Comparison of ENCODE assay signal across 8 cellular contexts in the genomic region with DNA sequence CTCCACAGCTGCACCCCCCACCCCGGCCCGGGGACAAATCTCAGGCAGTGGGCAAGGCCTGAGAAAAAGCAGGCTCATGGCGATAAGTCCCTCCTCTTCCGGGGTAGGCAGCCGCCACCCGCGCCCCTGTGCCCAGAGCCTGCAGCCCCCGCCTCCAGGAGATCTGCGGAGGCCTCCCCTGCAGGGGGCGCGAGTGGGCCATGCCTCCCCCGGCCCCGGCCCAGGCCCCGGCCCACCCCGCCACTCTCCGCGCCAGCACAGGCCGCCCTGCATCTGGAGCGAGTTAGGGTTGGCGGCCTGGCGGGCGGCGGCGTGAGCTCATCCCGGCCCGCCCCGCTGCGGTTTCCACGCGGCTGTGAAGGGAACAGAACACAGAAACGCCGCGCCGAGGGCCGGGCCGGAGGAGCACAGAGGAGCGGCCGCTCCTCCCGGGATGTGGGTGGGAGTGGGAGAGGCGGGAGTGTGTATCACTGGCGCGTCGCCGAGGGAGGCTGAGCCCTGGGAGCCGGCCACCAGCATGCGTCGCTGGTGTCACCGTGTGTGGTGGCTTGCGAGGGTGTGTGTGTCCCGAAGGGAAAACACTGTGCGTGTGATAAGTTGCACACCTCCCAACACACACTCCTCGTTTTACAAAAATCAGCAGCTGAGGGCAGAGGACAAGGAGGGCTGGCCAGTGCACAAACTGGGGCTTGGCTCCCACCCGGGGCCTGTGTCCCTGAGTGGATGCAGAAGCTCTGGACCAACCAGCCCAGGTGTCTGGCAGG. TPM values are rescaled to one million over a fixed set of nuclear protein-coding genes. Genes with fewer than 3 reads are reported as not detected.
A peak's percentile ranks its signal among the peaks of the same experiment; 100 is the strongest.
DNase-seq lines count a peak whose midpoint lies in the region; ATAC-seq and TF ChIP-seq lines count a peak whose summit lies in the region.

No MANE protein-coding gene starts in this region.

- ATAC-seq in GM21825 (IDR thresholded peaks at IDR 0.05; ENCODE audit: unreplicated experiment) (peak; percentile 65), left lung (peak; percentile 92)

- H3K9me3 ChIP-seq in DOHH2 (ENCODE audit: control insufficient read depth, insufficient read depth, low read length) (no peaks in the 10 kb centered on the region), left lung (peaks cover 0 to 13% of the 10 kb centered on the region in 2 donors)

- TF ChIP-seq CTCF in DOHH2 (IDR thresholded peaks at IDR 0.05; ENCODE audit: low read depth, low read length, poor library complexity, severe bottlenecking): peak; percentile 69
- peak; percentile 29 to 46 for TF ChIP-seq CTCF in left lung (IDR thresholded peaks at IDR 0.05)

- H3K4me1 ChIP-seq in DOHH2 (ENCODE audit: control insufficient read depth, low read length) (peaks cover 17% of the 10 kb centered on the region), left lung (peaks cover 12 to 17% of the 10 kb centered on the region in 2 donors)

- peak overlapping the region; percentile 72 for H3K4me3 ChIP-seq in DOHH2 (ENCODE audit: low read length)
- H3K4me3 ChIP-seq in left lung: peak overlapping the region; percentile 27 to 51

- intact Hi-C loops in left lung (cut with DNase I): no loop called here

- H3F3A ChIP-seq in DOHH2 (ENCODE audit: control insufficient read depth, insufficient read depth): no peaks in the 10 kb centered on the region

- no peak overlapping the region for H3K27ac ChIP-seq in DOHH2 (ENCODE audit: low read depth, low read length)
- H3K27ac ChIP-seq in cingulate gyrus (ENCODE audit: low read depth, low read length): peak overlapping the region; percentile 60
- peak overlapping the region; percentile 33 to 77 for H3K27ac ChIP-seq in left lung

- no peaks in the 10 kb centered on the region for H3K79me2 ChIP-seq in DOHH2 (ENCODE audit: control insufficient read depth, low read length)

- H3K36me3 ChIP-seq in DOHH2 (ENCODE audit: control insufficient read depth, low read length): no peaks in the 10 kb centered on the region
- H3K36me3 ChIP-seq in left lung: no peaks in the 10 kb centered on the region

- H3K4me2 ChIP-seq in DOHH2 (ENCODE audit: low read length): peak overlapping the region; percentile 80

- H4K20me1 ChIP-seq in DOHH2 (ENCODE audit: control insufficient read depth, insufficient read depth, low read depth, low read length): no peaks in the 10 kb centered on the region

- DNase-seq in NCI-H1092 treated with DMSO at 0.1 percent for 48 hours (lab: John Stamatoyannopoulos, UW) (peak; percentile 25), left lung (peak; percentile 79 to 90), KBM-7 (no peak)
- peak; percentile 62 to 73 for DNase-seq in activated CD4-positive, alpha-beta T cell treated with anti-CD3 and anti-CD28 coated beads for 4 hours
- DNase-seq in stimulated activated CD4-positive, alpha-beta T cell treated with anti-CD3 and anti-CD28 coated beads, Interleukin-2, amount 100 ng/mL, for 4 hours (ENCODE audit: low read depth): peak; percentile 60

- H3K27me3 ChIP-seq in DOHH2 (ENCODE audit: control insufficient read depth, low read length) (peaks cover 17% of the 10 kb centered on the region), left lung (peaks cover 0 to 25% of the 10 kb centered on the region in 2 donors)

- in situ Hi-C loops in KBM-7 (cut with MboI; ENCODE audit: low pct_unique_long_range_greater_than_20kb, low sequenced_read_pairs): no loop called here

- no peaks in the 10 kb centered on the region for H3K9me2 ChIP-seq in DOHH2 (replicated peaks; ENCODE audit: control insufficient read depth, low read length)

RNA-seq across cellular contexts. Expression of gene MYL3, which starts 17.2 kb away (rescaled TPM):
- total RNA-seq in left lung: 1 to 10 TPM; 3.1 to 4.9 TPM

RNA-seq across cellular contexts. Expression of gene PTH1R, which starts 31.5 kb away (rescaled TPM):
- 10 to 100 TPM; 12.0 to 22.8 TPM for total RNA-seq in left lung
